ENCODE assay signal across 9 cellular contexts in genomic region chr19:35346193-35347052, GRCh38. TPM values are rescaled to one million over a fixed set of nuclear protein-coding genes. Genes with fewer than 3 reads are reported as not detected.
DNase-seq lines count a peak whose midpoint lies in the region; ATAC-seq and TF ChIP-seq lines count a peak whose summit lies in the region.
"Had no signal": no experiment of that assay in that cellular context is flagged by ENCODE, and none has a peak within 500 bp of the region (broad histone marks: within the 10 kb centered on the region; RNA-seq: fewer than 3 reads in every experiment).

No MANE protein-coding gene starts in this region.

- peak; percentile 52 for DNase-seq in activated CD8-positive, alpha-beta memory T cell treated with anti-CD3 and anti-CD28 coated beads, Interleukin-2, amount 50 U/mL, for 1 hour (ENCODE audit: extremely low read depth)
- peak; percentile 55 for DNase-seq in lower lobe of right lung
- DNase-seq in stimulated activated naive CD8-positive, alpha-beta T cell treated with anti-CD3 and anti-CD28 coated beads, Interleukin-15, Interleukin-2, amounts not matched to agents 100 U/mL and 50 U/mL, for 24 hours: peak; percentile 81
- DNase-seq in NCI-H146 treated with DMSO at 0.1 percent for 48 hours (lab: John Stamatoyannopoulos, UW; ENCODE audit: unreplicated experiment): no peak
- no peak for DNase-seq in iPS-NIHi7 (ENCODE audit: extremely low spot score)
- DNase-seq in NOMO-1 treated with dmso at 0.1 percent for 144 hours (lab: John Stamatoyannopoulos, UW; ENCODE audit: unreplicated experiment): no peak
- DNase-seq in NCI-H1436 treated with DMSO at 0.1 percent for 48 hours (lab: John Stamatoyannopoulos, UW): no peak

- peaks cover 6% of the 10 kb centered on the region for H3K27me3 ChIP-seq in lower lobe of right lung (ENCODE audit: low read depth)

- no peak overlapping the region for H3K27ac ChIP-seq in lower lobe of right lung

- H3K4me3 ChIP-seq in lower lobe of right lung: no peak overlapping the region

- TF ChIP-seq CTCF in lower lobe of right lung (IDR thresholded peaks at IDR 0.05): no peak

- no peaks in the 10 kb centered on the region for H3K36me3 ChIP-seq in lower lobe of right lung

- intact Hi-C loops in lower lobe of right lung (cut with DNase I): no loop called here

- peaks cover 10% of the 10 kb centered on the region for H3K4me1 ChIP-seq in lower lobe of right lung

- no peaks in the 10 kb centered on the region for H3K9me3 ChIP-seq in lower lobe of right lung

- ATAC-seq in HG02973 (IDR thresholded peaks at IDR 0.05; ENCODE audit: unreplicated experiment) (peak; percentile 21), lower lobe of right lung (peak in 1 of 2 donors; percentile 43)
- ATAC-seq in stimulated activated naive CD8-positive, alpha-beta T cell treated with anti-CD3 and anti-CD28 coated beads, Interleukin-15, Interleukin-2, amounts not matched to agents 100 U/mL and 50 U/mL, for 24 hours: peak; percentile 45

RNA-seq across cellular contexts. Expression of gene FFAR1, which starts 1.3 kb away (rescaled TPM):
- not detected for total RNA-seq in lower lobe of right lung

RNA-seq across cellular contexts. Expression of gene FFAR3, which starts 11.8 kb away (rescaled TPM):
- total RNA-seq in lower lobe of right lung: not detected

RNA-seq across cellular contexts. Expression of gene CD22, which starts 17.4 kb away (rescaled TPM):
- 19.1 TPM for total RNA-seq in lower lobe of right lung

RNA-seq across cellular contexts. Expression of gene GPR42, which starts 24.4 kb away (rescaled TPM):
- total RNA-seq in lower lobe of right lung: not detected
- total RNA-seq: mesothelial cell of epicardium had no signal

RNA-seq across cellular contexts. Expression of gene MAG, which starts 54.5 kb away (rescaled TPM):
- not detected for total RNA-seq in lower lobe of right lung

Comparison
In these comparisons a context has a peak if more than half of its experiments do, and no peak if none do; other contexts are left out.
1. DNase-seq: peak in activated CD8-positive, alpha-beta memory T cell treated with anti-CD3 and anti-CD28 coated beads, Interleukin-2, amount 50 U/mL, for 1 hour (single experiment), lower lobe of right lung (single experiment) and stimulated activated naive CD8-positive, alpha-beta T cell treated with anti-CD3 and anti-CD28 coated beads, Interleukin-15, Interleukin-2, amounts not matched to agents 100 U/mL and 50 U/mL, for 24 hours (single experiment); none in NCI-H146 treated with DMSO at 0.1 percent for 48 hours (single experiment), iPS-NIHi7 (single experiment), NOMO-1 treated with dmso at 0.1 percent for 144 hours (single experiment) and NCI-H1436 treated with DMSO at 0.1 percent for 48 hours (single experiment).